Comparison of ENCODE assay signal across 8 cellular contexts in the genomic region with DNA sequence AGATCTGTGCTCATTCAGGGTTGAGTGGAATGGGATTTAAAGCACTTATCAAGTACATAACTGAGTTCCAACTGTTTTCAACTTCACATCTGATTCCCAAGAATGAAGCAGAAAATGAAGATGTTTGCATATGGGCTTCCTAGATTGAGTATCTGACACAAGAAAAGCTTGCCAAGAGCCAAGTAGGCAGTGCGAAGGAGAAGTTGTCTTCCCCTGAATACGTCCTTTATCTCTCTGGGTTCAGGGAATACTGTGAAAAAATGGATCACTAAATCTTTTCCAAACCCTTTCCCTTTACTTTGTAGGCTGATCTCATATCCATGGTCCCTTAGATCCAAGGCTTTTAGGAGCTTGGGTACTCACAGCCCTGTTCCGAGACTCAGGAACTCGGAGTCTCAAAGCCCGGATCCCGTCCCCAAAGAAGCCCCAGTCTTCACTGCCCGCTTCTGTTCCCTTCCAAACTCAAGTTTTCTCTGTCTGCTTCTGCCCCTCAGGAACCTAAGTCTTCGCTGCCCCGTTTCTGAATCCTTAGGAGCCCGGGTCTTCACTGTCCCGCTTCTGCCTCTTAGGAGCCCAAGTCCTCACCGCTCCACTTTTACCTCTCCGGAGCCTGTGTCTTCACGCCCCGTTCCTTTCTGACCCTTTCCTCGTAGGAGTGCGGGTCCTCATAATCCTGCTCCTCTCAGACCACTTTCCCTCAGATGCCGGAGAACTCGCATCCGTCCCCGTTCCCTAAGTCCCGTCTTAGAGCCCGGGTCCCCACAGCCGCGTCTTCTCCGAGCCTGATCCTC. TPM values are rescaled to one million over a fixed set of nuclear protein-coding genes. Genes with fewer than 3 reads are reported as not detected.
DNase-seq lines count a peak whose midpoint lies in the region; ATAC-seq and TF ChIP-seq lines count a peak whose summit lies in the region.

No MANE protein-coding gene starts in this region.

- peak; percentile 64 for DNase-seq in GM23248
- peak; percentile 49 for DNase-seq in NT2/D1 (ENCODE audit: low read depth, low spot score)
- DNase-seq in coronary artery (ENCODE audit: low spot score) = no peak

- H4K20me1 ChIP-seq in DOHH2 (ENCODE audit: control insufficient read depth, insufficient read depth, low read depth, low read length) (no peaks in the 10 kb centered on the region), GM23248 (ENCODE audit: insufficient read depth) (no peaks in the 10 kb centered on the region)

- TF ChIP-seq CTCF in DOHH2 (IDR thresholded peaks at IDR 0.05; ENCODE audit: low read depth, low read length, poor library complexity, severe bottlenecking) = no peak
- no peak for TF ChIP-seq CTCF in coronary artery (IDR thresholded peaks at IDR 0.05)

- H3K27ac ChIP-seq in DOHH2 (ENCODE audit: low read depth, low read length) = peak overlapping the region; percentile 97
- peak overlapping the region; percentile 96 for H3K27ac ChIP-seq in GM23248
- H3K27ac ChIP-seq in coronary artery = peak overlapping the region; percentile 86 to 91
- H3K27ac ChIP-seq in mesodermal cell (ENCODE audit: low read depth, low read length, severe bottlenecking) = peak overlapping the region; percentile 81
- H3K27ac ChIP-seq in urinary bladder (ENCODE audit: low read depth) = peak overlapping the region; percentile 55

- H3K27me3 ChIP-seq in DOHH2 (ENCODE audit: control insufficient read depth, low read length) (no peaks in the 10 kb centered on the region), GM23248 (replicated peaks; ENCODE audit: insufficient read depth) (no peaks in the 10 kb centered on the region), NT2/D1 (ENCODE audit: insufficient read depth, insufficient read length) (no peaks in the 10 kb centered on the region)

- no peaks in the 10 kb centered on the region for H3K9me3 ChIP-seq in DOHH2 (ENCODE audit: control insufficient read depth, insufficient read depth, low read length)
- no peaks in the 10 kb centered on the region for H3K9me3 ChIP-seq in GM23248 (ENCODE audit: low read depth)
- no peaks in the 10 kb centered on the region for H3K9me3 ChIP-seq in NT2/D1 (ENCODE audit: insufficient read depth, low read length)
- H3K9me3 ChIP-seq in mesodermal cell (ENCODE audit: control insufficient read depth, low read length) = no peaks in the 10 kb centered on the region

- peak overlapping the region; percentile 89 for H3K4me3 ChIP-seq in DOHH2 (ENCODE audit: low read length)
- H3K4me3 ChIP-seq in GM23248 = peak overlapping the region; percentile 89
- peak overlapping the region; percentile 89 for H3K4me3 ChIP-seq in NT2/D1 (ENCODE audit: insufficient read length, low read depth)
- peak overlapping the region; percentile 79 for H3K4me3 ChIP-seq in coronary artery
- peak overlapping the region; percentile 90 for H3K4me3 ChIP-seq in mesodermal cell (ENCODE audit: extremely low read depth, insufficient read depth, low read length, poor library complexity, severe bottlenecking)
- peak overlapping the region; percentile 49 for H3K4me3 ChIP-seq in urinary bladder (ENCODE audit: low read depth, low read length)

- H3K4me2 ChIP-seq in DOHH2 (ENCODE audit: low read length) (peak overlapping the region; percentile 97), GM23248 (ENCODE audit: unreplicated experiment) (peak overlapping the region; percentile 99)

- H3K9ac ChIP-seq in GM23248 = peak overlapping the region; percentile 94
- peak overlapping the region; percentile 99 for H3K9ac ChIP-seq in NT2/D1 (ENCODE audit: insufficient read length, low read depth)

- peaks cover 15% of the 10 kb centered on the region for H3F3A ChIP-seq in DOHH2 (ENCODE audit: control insufficient read depth, insufficient read depth)
- H3F3A ChIP-seq in GM23248 (ENCODE audit: insufficient read depth) = peaks cover 26% of the 10 kb centered on the region

- H3K79me2 ChIP-seq in DOHH2 (ENCODE audit: control insufficient read depth, low read length) (peaks cover 47% of the 10 kb centered on the region), GM23248 (ENCODE audit: insufficient read depth) (peaks cover 51% of the 10 kb centered on the region)

- H3K9me2 ChIP-seq in DOHH2 (replicated peaks; ENCODE audit: control insufficient read depth, low read length) = no peaks in the 10 kb centered on the region
- H3K9me2 ChIP-seq in GM23248 (ENCODE audit: insufficient read depth) = no peaks in the 10 kb centered on the region

- H2AFZ ChIP-seq in GM23248 = peak overlapping the region; percentile 98

- ATAC-seq in HG02852 (IDR thresholded peaks at IDR 0.05; ENCODE audit: unreplicated experiment) = no peak
- no peak for ATAC-seq in GM19324 (IDR thresholded peaks at IDR 0.05; ENCODE audit: low FRiP score, unreplicated experiment)

- in situ Hi-C loops in GM23248 (cut with MboI) = no loop called here

- H3K4me1 ChIP-seq in DOHH2 (ENCODE audit: control insufficient read depth, low read length) = peaks cover 45% of the 10 kb centered on the region
- peaks cover 20% of the 10 kb centered on the region for H3K4me1 ChIP-seq in GM23248 (ENCODE audit: insufficient read depth)
- peaks cover 1% of the 10 kb centered on the region for H3K4me1 ChIP-seq in NT2/D1 (ENCODE audit: insufficient read depth, insufficient read length)
- H3K4me1 ChIP-seq in mesodermal cell (ENCODE audit: control insufficient read depth, insufficient read depth, low read length, poor library complexity, severe bottlenecking) = peaks cover 6% of the 10 kb centered on the region
- H3K4me1 ChIP-seq in urinary bladder (ENCODE audit: insufficient read depth) = no peaks in the 10 kb centered on the region

- H3K36me3 ChIP-seq in DOHH2 (ENCODE audit: control insufficient read depth, low read length) (peaks cover 12% of the 10 kb centered on the region), GM23248 (ENCODE audit: low read depth) (no peaks in the 10 kb centered on the region), NT2/D1 (ENCODE audit: insufficient read depth, insufficient read length, low read length) (peaks cover 18% of the 10 kb centered on the region), mesodermal cell (ENCODE audit: control insufficient read depth, insufficient read depth, low read length) (no peaks in the 10 kb centered on the region), urinary bladder (ENCODE audit: insufficient read depth) (no peaks in the 10 kb centered on the region)

- WGBS in GM23248 (ENCODE audit: low coverage in 1 of 2, low lambda C conversion rate in 2 of 2, missing lambda C conversion rate in 2 of 2), 2 experiments = 1 to 2% methylated on average over 26 of the region's 26 CpGs
- WGBS in mesodermal cell (ENCODE audit: insufficient coverage in 2 of 2), 2 experiments = 2% methylated on average over 22 to 26 of the region's 26 CpGs
- WGBS in urinary bladder = under 1% methylated on average over 26 of the region's 26 CpGs

RNA-seq across cellular contexts. Expression of a gene that starts 0.6 kb away (rescaled TPM):
- 18.4 and 49.7 TPM in 2 replicates for total RNA-seq in GM23248 (2014; rRNA removed; shearing (Covaris generic))
- polyA plus RNA-seq in GM23248 (2016; fragmentation: Nextera tagmentation; extraction: Ambion mirVana) (45.0 and 45.6 TPM in 2 replicates), urinary bladder (23.8 TPM)
- polyA plus RNA-seq in mesodermal cell (2013, experiment 1 of 2) = 28.2 TPM
- polyA plus RNA-seq in mesodermal cell (2013, experiment 2 of 2) = 32.0 TPM
- total RNA-seq in urinary bladder = 25.6 TPM

RNA-seq across cellular contexts. Expression of a gene that starts 6.1 kb away (rescaled TPM):
- total RNA-seq in GM23248 (2014; rRNA removed; shearing (Covaris generic)) = not detected in 2 replicates
- polyA plus RNA-seq in GM23248 (2016; fragmentation: Nextera tagmentation; extraction: Ambion mirVana) (not detected in 2 replicates), urinary bladder (not detected)
- 1,799 TPM for polyA plus RNA-seq in mesodermal cell (2013, experiment 1 of 2)
- 2,691 TPM for polyA plus RNA-seq in mesodermal cell (2013, experiment 2 of 2)
- total RNA-seq in urinary bladder = not detected

RNA-seq across cellular contexts. Expression of a gene that starts 26.3 kb away (rescaled TPM):
- 6.9 and 8.1 TPM in 2 replicates for total RNA-seq in GM23248 (2014; rRNA removed; shearing (Covaris generic))
- polyA plus RNA-seq in GM23248 (2016; fragmentation: Nextera tagmentation; extraction: Ambion mirVana) (8.2 and 9.0 TPM in 2 replicates), urinary bladder (7.4 TPM)
- polyA plus RNA-seq in mesodermal cell (2013, experiment 1 of 2) = 14.0 TPM
- polyA plus RNA-seq in mesodermal cell (2013, experiment 2 of 2) = 12.7 TPM
- total RNA-seq in urinary bladder = 8.7 TPM

RNA-seq across cellular contexts. Expression of a gene that starts 50.2 kb away (rescaled TPM):
- total RNA-seq in GM23248 (2014; rRNA removed; shearing (Covaris generic)) = 2.5 and 6.1 TPM in 2 replicates
- polyA plus RNA-seq in GM23248 (2016; fragmentation: Nextera tagmentation; extraction: Ambion mirVana) = 1.9 and 2.4 TPM in 2 replicates
- 3.5 TPM for polyA plus RNA-seq in mesodermal cell (2013, experiment 1 of 2)
- polyA plus RNA-seq in mesodermal cell (2013, experiment 2 of 2) = 2.2 TPM
- 6.1 TPM for total RNA-seq in urinary bladder
- 2.5 TPM for polyA plus RNA-seq in urinary bladder
